In the genomic region with DNA sequence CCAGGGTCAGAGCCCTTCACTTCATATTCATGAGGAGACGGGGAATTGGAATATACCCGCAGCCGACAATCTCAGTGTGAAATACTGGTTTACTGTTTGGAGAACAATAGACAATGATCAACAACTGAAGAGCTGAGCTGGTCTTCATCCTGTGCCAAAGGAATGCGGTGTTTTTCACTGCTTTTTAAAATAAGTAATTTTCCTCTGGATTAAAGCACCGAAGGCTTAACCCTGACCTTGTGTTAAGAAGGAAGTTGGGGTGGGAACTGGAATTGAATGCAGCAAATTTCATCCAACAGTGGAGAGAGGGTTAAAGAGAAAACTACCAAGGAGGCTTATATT, we compare ENCODE assay signal across 2 cellular contexts.
TF ChIP-seq lines count a peak whose summit lies in the region.

A gene with protein sequence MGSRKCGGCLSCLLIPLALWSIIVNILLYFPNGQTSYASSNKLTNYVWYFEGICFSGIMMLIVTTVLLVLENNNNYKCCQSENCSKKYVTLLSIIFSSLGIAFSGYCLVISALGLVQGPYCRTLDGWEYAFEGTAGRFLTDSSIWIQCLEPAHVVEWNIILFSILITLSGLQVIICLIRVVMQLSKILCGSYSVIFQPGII (minus strand): TSS at position 119 of the 342 bp plus-strand sequence. CDS start 254 bp downstream, outside the sequence.

TF ChIP-seq in SK-N-SH, 30 proteins besides CTCF, POLR2A, EP300 and RAD21 (continued from another document):
- TF ChIP-seq, protein P1, sequence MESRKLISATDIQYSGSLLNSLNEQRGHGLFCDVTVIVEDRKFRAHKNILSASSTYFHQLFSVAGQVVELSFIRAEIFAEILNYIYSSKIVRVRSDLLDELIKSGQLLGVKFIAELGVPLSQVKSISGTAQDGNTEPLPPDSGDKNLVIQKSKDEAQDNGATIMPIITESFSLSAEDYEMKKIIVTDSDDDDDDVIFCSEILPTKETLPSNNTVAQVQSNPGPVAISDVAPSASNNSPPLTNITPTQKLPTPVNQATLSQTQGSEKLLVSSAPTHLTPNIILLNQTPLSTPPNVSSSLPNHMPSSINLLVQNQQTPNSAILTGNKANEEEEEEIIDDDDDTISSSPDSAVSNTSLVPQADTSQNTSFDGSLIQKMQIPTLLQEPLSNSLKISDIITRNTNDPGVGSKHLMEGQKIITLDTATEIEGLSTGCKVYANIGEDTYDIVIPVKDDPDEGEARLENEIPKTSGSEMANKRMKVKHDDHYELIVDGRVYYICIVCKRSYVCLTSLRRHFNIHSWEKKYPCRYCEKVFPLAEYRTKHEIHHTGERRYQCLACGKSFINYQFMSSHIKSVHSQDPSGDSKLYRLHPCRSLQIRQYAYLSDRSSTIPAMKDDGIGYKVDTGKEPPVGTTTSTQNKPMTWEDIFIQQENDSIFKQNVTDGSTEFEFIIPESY (IDR thresholded peaks at IDR 0.05; ENCODE audit: borderline replicate concordance, low read depth): no peak
- no peak for TF ChIP-seq EZH2phosphoT487 (IDR thresholded peaks at IDR 0.05; ENCODE audit: borderline replicate concordance, low read depth)
- TF ChIP-seq, protein P2, sequence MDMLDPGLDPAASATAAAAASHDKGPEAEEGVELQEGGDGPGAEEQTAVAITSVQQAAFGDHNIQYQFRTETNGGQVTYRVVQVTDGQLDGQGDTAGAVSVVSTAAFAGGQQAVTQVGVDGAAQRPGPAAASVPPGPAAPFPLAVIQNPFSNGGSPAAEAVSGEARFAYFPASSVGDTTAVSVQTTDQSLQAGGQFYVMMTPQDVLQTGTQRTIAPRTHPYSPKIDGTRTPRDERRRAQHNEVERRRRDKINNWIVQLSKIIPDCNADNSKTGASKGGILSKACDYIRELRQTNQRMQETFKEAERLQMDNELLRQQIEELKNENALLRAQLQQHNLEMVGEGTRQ (IDR thresholded peaks at IDR 0.05; ENCODE audit: borderline replicate concordance, low read depth, low read length): no peak
- no peak for TF ChIP-seq SIN3A (IDR thresholded peaks at IDR 0.05; ENCODE audit: borderline replicate concordance, low read depth, low read length)
- no peak for TF ChIP-seq GATA2 (CRISPR knock-in tag; IDR thresholded peaks at IDR 0.05)
- no peak for TF ChIP-seq JUND (IDR thresholded peaks at IDR 0.05)
- TF ChIP-seq, protein P3, sequence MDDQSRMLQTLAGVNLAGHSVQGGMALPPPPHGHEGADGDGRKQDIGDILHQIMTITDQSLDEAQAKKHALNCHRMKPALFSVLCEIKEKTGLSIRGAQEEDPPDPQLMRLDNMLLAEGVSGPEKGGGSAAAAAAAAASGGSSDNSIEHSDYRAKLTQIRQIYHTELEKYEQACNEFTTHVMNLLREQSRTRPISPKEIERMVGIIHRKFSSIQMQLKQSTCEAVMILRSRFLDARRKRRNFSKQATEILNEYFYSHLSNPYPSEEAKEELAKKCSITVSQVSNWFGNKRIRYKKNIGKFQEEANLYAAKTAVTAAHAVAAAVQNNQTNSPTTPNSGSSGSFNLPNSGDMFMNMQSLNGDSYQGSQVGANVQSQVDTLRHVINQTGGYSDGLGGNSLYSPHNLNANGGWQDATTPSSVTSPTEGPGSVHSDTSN (IDR thresholded peaks at IDR 0.05): no peak
- TF ChIP-seq FOSL2 (IDR thresholded peaks at IDR 0.05; ENCODE audit: borderline replicate concordance, low read depth): no peak
- TF ChIP-seq TEAD4 (IDR thresholded peaks at IDR 0.05; ENCODE audit: borderline replicate concordance, insufficient read depth): no peak
- no peak for TF ChIP-seq POLR2AphosphoS5 (IDR thresholded peaks at IDR 0.05; ENCODE audit: low read depth, low read length)
- TF ChIP-seq RFX5 (IDR thresholded peaks at IDR 0.05; ENCODE audit: low read length): no peak
- TF ChIP-seq MEF2A (IDR thresholded peaks at IDR 0.05; ENCODE audit: borderline replicate concordance, low read depth): no peak
- TF ChIP-seq, protein P4, sequence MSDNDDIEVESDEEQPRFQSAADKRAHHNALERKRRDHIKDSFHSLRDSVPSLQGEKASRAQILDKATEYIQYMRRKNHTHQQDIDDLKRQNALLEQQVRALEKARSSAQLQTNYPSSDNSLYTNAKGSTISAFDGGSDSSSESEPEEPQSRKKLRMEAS (IDR thresholded peaks at IDR 0.05; ENCODE audit: low read depth): no peak
- no peak for TF ChIP-seq RCOR1 (IDR thresholded peaks at IDR 0.05; ENCODE audit: low read length)
- TF ChIP-seq SMC3 (IDR thresholded peaks at IDR 0.05; ENCODE audit: low read depth, low read length): no peak
- no peak for TF ChIP-seq CHD2 (IDR thresholded peaks at IDR 0.05; ENCODE audit: low read length, partially characterized antibody)
- TF ChIP-seq ELF1 (IDR thresholded peaks at IDR 0.05): no peak

TF ChIP-seq in SK-N-SH treated with all-trans-retinoic acid at 6 μM for 48 hours, 23 proteins besides CTCF, POLR2A, EP300 and RAD21 (continued from another document):
- TF ChIP-seq, protein P5, sequence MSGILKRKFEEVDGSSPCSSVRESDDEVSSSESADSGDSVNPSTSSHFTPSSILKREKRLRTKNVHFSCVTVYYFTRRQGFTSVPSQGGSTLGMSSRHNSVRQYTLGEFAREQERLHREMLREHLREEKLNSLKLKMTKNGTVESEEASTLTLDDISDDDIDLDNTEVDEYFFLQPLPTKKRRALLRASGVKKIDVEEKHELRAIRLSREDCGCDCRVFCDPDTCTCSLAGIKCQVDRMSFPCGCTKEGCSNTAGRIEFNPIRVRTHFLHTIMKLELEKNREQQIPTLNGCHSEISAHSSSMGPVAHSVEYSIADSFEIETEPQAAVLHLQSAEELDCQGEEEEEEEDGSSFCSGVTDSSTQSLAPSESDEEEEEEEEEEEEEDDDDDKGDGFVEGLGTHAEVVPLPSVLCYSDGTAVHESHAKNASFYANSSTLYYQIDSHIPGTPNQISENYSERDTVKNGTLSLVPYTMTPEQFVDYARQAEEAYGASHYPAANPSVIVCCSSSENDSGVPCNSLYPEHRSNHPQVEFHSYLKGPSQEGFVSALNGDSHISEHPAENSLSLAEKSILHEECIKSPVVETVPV (CRISPR knock-in tag; IDR thresholded peaks at IDR 0.05): no peak
- TF ChIP-seq ZFP3 (CRISPR knock-in tag; IDR thresholded peaks at IDR 0.05) (no peak), ZNF565 (CRISPR knock-in tag; conservative IDR thresholded peaks at IDR 0.05; ENCODE audit: low read depth) (no peak), PPARA (CRISPR knock-in tag; IDR thresholded peaks at IDR 0.05; ENCODE audit: borderline replicate concordance) (no peak), BACH2 (CRISPR knock-in tag; IDR thresholded peaks at IDR 0.05; ENCODE audit: borderline replicate concordance) (no peak), TOX (CRISPR knock-in tag; IDR thresholded peaks at IDR 0.05; ENCODE audit: borderline replicate concordance) (no peak), CSDC2 (CRISPR knock-in tag; IDR thresholded peaks at IDR 0.05) (no peak), GLIS3 (CRISPR knock-in tag; IDR thresholded peaks at IDR 0.05) (no peak), RARB (CRISPR knock-in tag; IDR thresholded peaks at IDR 0.05) (no peak)
- TF ChIP-seq, protein P6, sequence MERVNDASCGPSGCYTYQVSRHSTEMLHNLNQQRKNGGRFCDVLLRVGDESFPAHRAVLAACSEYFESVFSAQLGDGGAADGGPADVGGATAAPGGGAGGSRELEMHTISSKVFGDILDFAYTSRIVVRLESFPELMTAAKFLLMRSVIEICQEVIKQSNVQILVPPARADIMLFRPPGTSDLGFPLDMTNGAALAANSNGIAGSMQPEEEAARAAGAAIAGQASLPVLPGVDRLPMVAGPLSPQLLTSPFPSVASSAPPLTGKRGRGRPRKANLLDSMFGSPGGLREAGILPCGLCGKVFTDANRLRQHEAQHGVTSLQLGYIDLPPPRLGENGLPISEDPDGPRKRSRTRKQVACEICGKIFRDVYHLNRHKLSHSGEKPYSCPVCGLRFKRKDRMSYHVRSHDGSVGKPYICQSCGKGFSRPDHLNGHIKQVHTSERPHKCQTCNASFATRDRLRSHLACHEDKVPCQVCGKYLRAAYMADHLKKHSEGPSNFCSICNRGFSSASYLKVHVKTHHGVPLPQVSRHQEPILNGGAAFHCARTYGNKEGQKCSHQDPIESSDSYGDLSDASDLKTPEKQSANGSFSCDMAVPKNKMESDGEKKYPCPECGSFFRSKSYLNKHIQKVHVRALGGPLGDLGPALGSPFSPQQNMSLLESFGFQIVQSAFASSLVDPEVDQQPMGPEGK (CRISPR knock-in tag; IDR thresholded peaks at IDR 0.05; ENCODE audit: borderline replicate concordance): no peak
